Comparison of ENCODE assay signal across 11 cellular contexts in genomic region chr3:101791778-101792177, GRCh38. TPM values are rescaled to one million over a fixed set of nuclear protein-coding genes. Genes with fewer than 3 reads are reported as not detected.
DNase-seq lines count a peak whose midpoint lies in the region; ATAC-seq and TF ChIP-seq lines count a peak whose summit lies in the region.
"Had no signal": no experiment of that assay in that cellular context is flagged by ENCODE, and none has a peak within 500 bp of the region (broad histone marks: within the 10 kb centered on the region; RNA-seq: fewer than 3 reads in every experiment).

No MANE protein-coding gene starts in this region.

- peaks cover 5 to 30% (median 6%) of the 10 kb centered on the region in 3 experiments for H3K36me3 ChIP-seq in naive thymus-derived CD4-positive, alpha-beta T cell (ENCODE audit: control insufficient read depth in 2 of 3, insufficient read depth in 3 of 3, low read length in 3 of 3)
- H3K36me3 ChIP-seq in PC-3 (ENCODE audit: low read depth, low read length) = peaks cover 33% of the 10 kb centered on the region; the same call in 1 of the 2 replicates

- H3K9me3 ChIP-seq in naive thymus-derived CD4-positive, alpha-beta T cell (ENCODE audit: control insufficient read depth in 2 of 3, low read length in 3 of 3) = no peaks in the 10 kb centered on the region
- H3K9me3 ChIP-seq in PC-3 (ENCODE audit: low read length) = no peaks in the 10 kb centered on the region

- intact Hi-C loops in naive thymus-derived CD4-positive, alpha-beta T cell (cut with micrococcal nuclease) = no loop called here
- intact Hi-C loops in PC-3 (cut with micrococcal nuclease) = no loop called here

- DNase-seq in activated T-cell treated with anti-CD3 and anti-CD28 coated beads, Interleukin-2, amount 50 U/mL, for 24 hours = no peak
- DNase-seq in activated T-cell treated with anti-CD3 and anti-CD28 coated beads, Interleukin-2, amount 50 U/mL, for 1 hour = no peak
- DNase-seq in naive thymus-derived CD4-positive, alpha-beta T cell = no peak
- no peak for DNase-seq in NCI-H69 (lab: John Stamatoyannopoulos, UW)
- no peak for DNase-seq in PC-3
- no peak for DNase-seq in AML-193 (lab: John Stamatoyannopoulos, UW)
- DNase-seq: KG1, substantia nigra had no signal

- BruUV-seq in PC-3 (replicated peaks; lab: Mats Ljungman, UMichigan) = no TSS peak

- peaks cover 4% of the 10 kb centered on the region; the same call in 1 of the 2 replicates for H3K79me2 ChIP-seq in PC-3 (ENCODE audit: low read length)

- H3K27ac ChIP-seq in naive thymus-derived CD4-positive, alpha-beta T cell (ENCODE audit: low read depth, low read length) = no peak overlapping the region
- H3K27ac ChIP-seq in PC-3 (ENCODE audit: low read length) = no peak overlapping the region

- CTCF ChIA-PET in naive thymus-derived CD4-positive, alpha-beta T cell (lab: Charles Lee) = interaction anchor here (1.4 kb wide), 1 partner anchor 11 kb away, joined by 7 read pairs; no protein-coding TSS in a partner anchor
- CTCF ChIA-PET in PC-3 (lab: Charles Lee) = no interaction called here

- no peak for TF ChIP-seq CTCF in PC-3 (conservative IDR thresholded peaks at IDR 0.05; ENCODE audit: low read depth, low read length)

- H3K4me2 ChIP-seq in PC-3 (ENCODE audit: low read length) = no peak overlapping the region

- H3K27me3 Mint-ChIP-seq in activated T-cell treated with anti-CD3 and anti-CD28 coated beads, Interleukin-2, amount 50 U/mL, for 24 hours = no peaks in the 10 kb centered on the region
- H3K27me3 Mint-ChIP-seq in naive thymus-derived CD4-positive, alpha-beta T cell = no peaks in the 10 kb centered on the region
- H3K27me3 Mint-ChIP-seq: central memory CD8-positive, alpha-beta T cell had no signal

- H3K4me1 Mint-ChIP-seq in activated T-cell treated with anti-CD3 and anti-CD28 coated beads, Interleukin-2, amount 50 U/mL, for 24 hours (ENCODE audit: low read depth) = peaks cover 67% of the 10 kb centered on the region
- H3K4me1 Mint-ChIP-seq in naive thymus-derived CD4-positive, alpha-beta T cell = peaks cover 34 to 97% (median 89%) of the 10 kb centered on the region in 7 donors

- peaks cover 95% of the 10 kb centered on the region for H3K36me3 Mint-ChIP-seq in activated T-cell treated with anti-CD3 and anti-CD28 coated beads, Interleukin-2, amount 50 U/mL, for 24 hours (ENCODE audit: low read depth)
- H3K36me3 Mint-ChIP-seq in naive thymus-derived CD4-positive, alpha-beta T cell = peaks cover 37 to 82% (median 79%) of the 10 kb centered on the region in 5 donors

- no peak overlapping the region for H3K4me3 ChIP-seq in naive thymus-derived CD4-positive, alpha-beta T cell (ENCODE audit: low read length)
- no peak overlapping the region for H3K4me3 ChIP-seq in PC-3 (ENCODE audit: low read length)

- H4K20me1 ChIP-seq in PC-3 (ENCODE audit: low read length) = no peaks in the 10 kb centered on the region

- H3K4me1 ChIP-seq in naive thymus-derived CD4-positive, alpha-beta T cell (ENCODE audit: control insufficient read depth in 2 of 2, insufficient read depth in 2 of 2, low read length in 2 of 2) = peaks cover 0 to 35% of the 10 kb centered on the region in 2 donors
- H3K4me1 ChIP-seq in PC-3 (ENCODE audit: insufficient read depth, low read length) = no peaks in the 10 kb centered on the region

- peaks cover 5% of the 10 kb centered on the region for H3K9me3 Mint-ChIP-seq in activated T-cell treated with anti-CD3 and anti-CD28 coated beads, Interleukin-2, amount 50 U/mL, for 24 hours
- peaks cover 0 to 7% (median 2%) of the 10 kb centered on the region in 11 donors for H3K9me3 Mint-ChIP-seq in naive thymus-derived CD4-positive, alpha-beta T cell
- H3K9me3 Mint-ChIP-seq: central memory CD8-positive, alpha-beta T cell had no signal

- H2AFZ ChIP-seq in PC-3 (ENCODE audit: low read length) = no peak overlapping the region

- H3K9ac ChIP-seq in PC-3 (ENCODE audit: low read length) = no peak overlapping the region

- POLR2A ChIA-PET in naive thymus-derived CD4-positive, alpha-beta T cell (lab: Charles Lee) = interaction anchor here (1.1 kb wide), 1 partner anchor 11 kb away, joined by 6 read pairs; no protein-coding TSS in a partner anchor
- POLR2A ChIA-PET in PC-3 (lab: Charles Lee; ENCODE audit: unreplicated experiment) = no interaction called here

- H3K27me3 ChIP-seq in naive thymus-derived CD4-positive, alpha-beta T cell (ENCODE audit: control insufficient read depth in 2 of 2, insufficient read depth in 2 of 2, low read length in 2 of 2) = no peaks in the 10 kb centered on the region
- no peaks in the 10 kb centered on the region for H3K27me3 ChIP-seq in PC-3 (ENCODE audit: low read length)

- ATAC-seq in GM21619 (IDR thresholded peaks at IDR 0.05; ENCODE audit: unreplicated experiment) = peak; percentile 99
- peak; percentile 96 for ATAC-seq in HG03342 (IDR thresholded peaks at IDR 0.05; ENCODE audit: unreplicated experiment)
- no peak for ATAC-seq in naive thymus-derived CD4-positive, alpha-beta T cell
- ATAC-seq in PC-3 = no peak

- H3K9me2 ChIP-seq in PC-3 (replicated peaks; ENCODE audit: low read length) = no peaks in the 10 kb centered on the region

- no peak overlapping the region for H3K4me3 Mint-ChIP-seq in activated T-cell treated with anti-CD3 and anti-CD28 coated beads, Interleukin-2, amount 50 U/mL, for 24 hours
- H3K4me3 Mint-ChIP-seq in naive thymus-derived CD4-positive, alpha-beta T cell = peak overlapping the region in 6 of 10 donors; percentile 38 to 71 (median 60)
- H3K4me3 Mint-ChIP-seq: central memory CD8-positive, alpha-beta T cell had no signal

- no peaks in the 10 kb centered on the region for H3F3A ChIP-seq in PC-3 (ENCODE audit: low read length, unreplicated experiment)

- H3K27ac Mint-ChIP-seq in activated T-cell treated with anti-CD3 and anti-CD28 coated beads, Interleukin-2, amount 50 U/mL, for 24 hours = peak overlapping the region; percentile 20
- peak overlapping the region in 8 of 9 donors; percentile 67 to 88 (median 82) for H3K27ac Mint-ChIP-seq in naive thymus-derived CD4-positive, alpha-beta T cell

RNA-seq across cellular contexts. Expression of gene NXPE3, which starts 12.8 kb away (rescaled TPM):
- 10 to 100 TPM; 25.9 to 48.7 (median 35.5) TPM for total RNA-seq in naive thymus-derived CD4-positive, alpha-beta T cell
- 10 to 100 TPM; 55.7 to 71.0 TPM for polyA plus RNA-seq in naive thymus-derived CD4-positive, alpha-beta T cell
- total RNA-seq in PC-3 (2014; rRNA removed) = 11.6 and 12.6 TPM in 2 replicates

RNA-seq across cellular contexts. Expression of gene NFKBIZ, which starts 57.5 kb away (rescaled TPM):
- total RNA-seq in naive thymus-derived CD4-positive, alpha-beta T cell = 100 to 1,000 TPM; 108 to 913 (median 140) TPM
- polyA plus RNA-seq in naive thymus-derived CD4-positive, alpha-beta T cell = 10 to 100 TPM; 21.0 to 30.8 TPM
- 63.0 and 70.2 TPM in 2 replicates for total RNA-seq in PC-3 (2014; rRNA removed)

Comparison
In these comparisons a context has a peak if more than half of its experiments do, and no peak if none do; other contexts are left out.
1. ATAC-seq: peak in GM21619 (single experiment) and HG03342 (single experiment); none in naive thymus-derived CD4-positive, alpha-beta T cell (single experiment) and PC-3 (single experiment).